ENCODE assay signal across 1 cellular context in genomic region chr12:56716458-56716857, GRCh38.
TF ChIP-seq lines count a peak whose summit lies in the region.

No MANE protein-coding gene starts in this region.

TF ChIP-seq in GM12878, 131 proteins besides CTCF, POLR2A, EP300 and RAD21:
- TF ChIP-seq PAX5 (IDR thresholded peaks at IDR 0.05; ENCODE audit: borderline replicate concordance, low read depth, low read length) (no peak), TBL1XR1 (IDR thresholded peaks at IDR 0.05; ENCODE audit: low read depth, low read length) (no peak), RCOR1 (conservative IDR thresholded peaks at IDR 0.05; ENCODE audit: low read depth, low read length) (no peak), CEBPZ (IDR thresholded peaks at IDR 0.05; ENCODE audit: low read depth, low read length) (no peak), CBX5 (IDR thresholded peaks at IDR 0.05; ENCODE audit: low read depth) (no peak), MEF2B (IDR thresholded peaks at IDR 0.05; ENCODE audit: partially characterized antibody, poor library complexity, severe bottlenecking) (no peak), ZBTB33 (IDR thresholded peaks at IDR 0.05) (no peak), POU2F2 (IDR thresholded peaks at IDR 0.05; ENCODE audit: borderline replicate concordance, low read depth, low read length) (no peak), CREB1 (IDR thresholded peaks at IDR 0.05; ENCODE audit: low read depth) (no peak), RFX5 (IDR thresholded peaks at IDR 0.05; ENCODE audit: low read depth, low read length) (no peak), BCL11A (IDR thresholded peaks at IDR 0.05; ENCODE audit: low read depth, low read length) (no peak)
